ENCODE assay signal across 9 cellular contexts in genomic region chr17:21289175-21289901, GRCh38. TPM values are rescaled to one million over a fixed set of nuclear protein-coding genes. Genes with fewer than 3 reads are reported as not detected.
A peak's percentile ranks its signal among the peaks of the same experiment; 100 is the strongest.
DNase-seq lines count a peak whose midpoint lies in the region; ATAC-seq and TF ChIP-seq lines count a peak whose summit lies in the region.
"Had no signal": no experiment of that assay in that cellular context is flagged by ENCODE, and none has a peak within 500 bp of the region (broad histone marks: within the 10 kb centered on the region; RNA-seq: fewer than 3 reads in every experiment).

No MANE protein-coding gene starts in this region.

- peaks cover 41% of the 10 kb centered on the region for H3K4me1 Mint-ChIP-seq in endothelial cell (ENCODE audit: unreplicated experiment)

- no peak overlapping the region for H3K4me3 Mint-ChIP-seq in endothelial cell (ENCODE audit: unreplicated experiment)

- no peak for TF ChIP-seq POLR2A in upper lobe of left lung (IDR thresholded peaks at IDR 0.05)

- H3K36me3 ChIP-seq in left ventricle myocardium inferior (peaks cover 3% of the 10 kb centered on the region), mucosa of rectum (ENCODE audit: control insufficient read depth in 2 of 2, insufficient read depth in 2 of 2, low read length in 2 of 2) (peaks cover 0 to 6% of the 10 kb centered on the region in 2 donors), upper lobe of left lung (peaks cover 6 to 22% (median 13%) of the 10 kb centered on the region in 4 donors)

- TF ChIP-seq EP300 in upper lobe of left lung (IDR thresholded peaks at IDR 0.05), result no peak

- DNase-seq in left ventricle myocardium inferior, result no peak
- DNase-seq in left ventricle myocardium superior, result no peak
- no peak for DNase-seq in activated naive CD4-positive, alpha-beta T cell treated with anti-CD3 and anti-CD28 coated beads, Interleukin-2, amount 50 U/mL, for 72 hours (ENCODE audit: low spot score in 2 of 2)
- no peak for DNase-seq in upper lobe of left lung
- DNase-seq in endothelial cell (ENCODE audit: low spot score), result no peak
- no peak for DNase-seq in NCI-H748 (lab: John Stamatoyannopoulos, UW; ENCODE audit: unreplicated experiment)
- DNase-seq: NCI-H187 had no signal

- peak overlapping the region; percentile 7 for H3K4me3 ChIP-seq in left ventricle myocardium inferior
- no peak overlapping the region for H3K4me3 ChIP-seq in mucosa of rectum (ENCODE audit: low read length in 2 of 2)
- peak overlapping the region in 1 of 4 donors; percentile 87 for H3K4me3 ChIP-seq in upper lobe of left lung

- H3K27ac Mint-ChIP-seq in activated naive CD4-positive, alpha-beta T cell treated with anti-CD3 and anti-CD28 coated beads, Interleukin-2, amount 50 U/mL, for 72 hours, result peak overlapping the region; percentile 68 to 90
- no peak overlapping the region for H3K27ac Mint-ChIP-seq in endothelial cell (ENCODE audit: unreplicated experiment)

- no peaks in the 10 kb centered on the region for H3K27me3 ChIP-seq in left ventricle myocardium inferior (ENCODE audit: low read depth)
- no peaks in the 10 kb centered on the region for H3K27me3 ChIP-seq in mucosa of rectum (ENCODE audit: control insufficient read depth in 2 of 2, insufficient read depth in 2 of 2, low read length in 2 of 2)
- H3K27me3 ChIP-seq in upper lobe of left lung, result peaks cover 0 to 4% (median 0%) of the 10 kb centered on the region in 4 donors

- ATAC-seq in left ventricle myocardium superior, result no peak
- ATAC-seq in activated naive CD4-positive, alpha-beta T cell treated with anti-CD3 and anti-CD28 coated beads, Interleukin-2, amount 50 U/mL, for 72 hours, result no peak
- ATAC-seq in upper lobe of left lung (ENCODE audit: low FRiP score in 2 of 2), result no peak
- ATAC-seq in HG02938 (IDR thresholded peaks at IDR 0.05; ENCODE audit: unreplicated experiment), result no peak

- H3K27ac ChIP-seq in left ventricle myocardium inferior (replicated peaks), result peak overlapping the region; percentile 97
- H3K27ac ChIP-seq in mucosa of rectum (ENCODE audit: low read depth in 2 of 2, low read length in 2 of 2), result peak overlapping the region in 1 of 2 donors; percentile 5
- peak overlapping the region; percentile 94 to 99 (median 96) for H3K27ac ChIP-seq in upper lobe of left lung

- WGBS in upper lobe of left lung, 2 donors, result 79 to 86% methylated on average over 10 of the region's 11 CpGs

- peaks cover 79% of the 10 kb centered on the region for H3K4me1 ChIP-seq in left ventricle myocardium inferior
- peaks cover 29 to 40% of the 10 kb centered on the region in 2 donors for H3K4me1 ChIP-seq in mucosa of rectum (ENCODE audit: control insufficient read depth in 2 of 2, insufficient read depth in 2 of 2, low read length in 2 of 2)
- H3K4me1 ChIP-seq in upper lobe of left lung, result peaks cover 43 to 51% (median 45%) of the 10 kb centered on the region in 4 donors

- peaks cover 17% of the 10 kb centered on the region for H3K27me3 Mint-ChIP-seq in endothelial cell (ENCODE audit: unreplicated experiment)

- no peaks in the 10 kb centered on the region for H3K9me3 Mint-ChIP-seq in activated naive CD4-positive, alpha-beta T cell treated with anti-CD3 and anti-CD28 coated beads, Interleukin-2, amount 50 U/mL, for 72 hours
- peaks cover 4% of the 10 kb centered on the region for H3K9me3 Mint-ChIP-seq in endothelial cell (ENCODE audit: unreplicated experiment)

- intact Hi-C loops in left ventricle myocardium inferior (cut with micrococcal nuclease) (loop anchor here (10.0 kb wide), 1 partner anchor 165 kb away; no protein-coding TSS in a partner anchor), left ventricle myocardium superior (cut with micrococcal nuclease) (no loop called here)

- H3K9me3 ChIP-seq in left ventricle myocardium inferior (replicated peaks), result no peaks in the 10 kb centered on the region
- no peaks in the 10 kb centered on the region for H3K9me3 ChIP-seq in mucosa of rectum (ENCODE audit: control insufficient read depth in 2 of 2, low read length in 2 of 2)
- no peaks in the 10 kb centered on the region for H3K9me3 ChIP-seq in upper lobe of left lung

- peaks cover 25 to 37% of the 10 kb centered on the region in 2 donors for H3K36me3 Mint-ChIP-seq in activated naive CD4-positive, alpha-beta T cell treated with anti-CD3 and anti-CD28 coated beads, Interleukin-2, amount 50 U/mL, for 72 hours
- H3K36me3 Mint-ChIP-seq in endothelial cell (ENCODE audit: low read depth, unreplicated experiment), result peaks cover 27% of the 10 kb centered on the region

- peak overlapping the region; percentile 32 to 90 for H3K9ac ChIP-seq in mucosa of rectum (ENCODE audit: low read depth in 1 of 2, low read length in 2 of 2)

- TF ChIP-seq CTCF in left ventricle myocardium inferior (IDR thresholded peaks at IDR 0.05; ENCODE audit: borderline replicate concordance), result no peak
- TF ChIP-seq CTCF in upper lobe of left lung (IDR thresholded peaks at IDR 0.05), result no peak
- no peak for TF ChIP-seq CTCF in endothelial cell (IDR thresholded peaks at IDR 0.05; ENCODE audit: unreplicated experiment)

RNA-seq across cellular contexts. Expression of gene MAP2K3, which starts 4.8 kb away (rescaled TPM):
- 41.7 TPM for total RNA-seq in left ventricle myocardium inferior
- total RNA-seq in left ventricle myocardium superior, result 38.6 TPM
- 100 to 1,000 TPM; 101 to 130 TPM for total RNA-seq in activated naive CD4-positive, alpha-beta T cell treated with anti-CD3 and anti-CD28 coated beads, Interleukin-2, amount 50 U/mL, for 72 hours
- 100 to 1,000 TPM in 1 of 6 donors, 10 to 100 TPM in 5; 45.1 to 134 (median 79.5) TPM for total RNA-seq in upper lobe of left lung
- total RNA-seq in endothelial cell (ENCODE audit: unreplicated experiment), result 65.8 TPM

RNA-seq across cellular contexts. Expression of gene NATD1, which starts 36.1 kb away (rescaled TPM):
- 17.7 TPM for total RNA-seq in left ventricle myocardium inferior
- total RNA-seq in left ventricle myocardium superior, result 22.1 TPM
- 1 to 10 TPM; 2.6 to 2.9 TPM for total RNA-seq in activated naive CD4-positive, alpha-beta T cell treated with anti-CD3 and anti-CD28 coated beads, Interleukin-2, amount 50 U/mL, for 72 hours
- total RNA-seq in upper lobe of left lung, result 10 to 100 TPM; 11.2 to 32.5 (median 16.1) TPM
- total RNA-seq in endothelial cell (ENCODE audit: unreplicated experiment), result 30.3 TPM
